ENCODE assay signal across 1 cellular context in the genomic region with DNA sequence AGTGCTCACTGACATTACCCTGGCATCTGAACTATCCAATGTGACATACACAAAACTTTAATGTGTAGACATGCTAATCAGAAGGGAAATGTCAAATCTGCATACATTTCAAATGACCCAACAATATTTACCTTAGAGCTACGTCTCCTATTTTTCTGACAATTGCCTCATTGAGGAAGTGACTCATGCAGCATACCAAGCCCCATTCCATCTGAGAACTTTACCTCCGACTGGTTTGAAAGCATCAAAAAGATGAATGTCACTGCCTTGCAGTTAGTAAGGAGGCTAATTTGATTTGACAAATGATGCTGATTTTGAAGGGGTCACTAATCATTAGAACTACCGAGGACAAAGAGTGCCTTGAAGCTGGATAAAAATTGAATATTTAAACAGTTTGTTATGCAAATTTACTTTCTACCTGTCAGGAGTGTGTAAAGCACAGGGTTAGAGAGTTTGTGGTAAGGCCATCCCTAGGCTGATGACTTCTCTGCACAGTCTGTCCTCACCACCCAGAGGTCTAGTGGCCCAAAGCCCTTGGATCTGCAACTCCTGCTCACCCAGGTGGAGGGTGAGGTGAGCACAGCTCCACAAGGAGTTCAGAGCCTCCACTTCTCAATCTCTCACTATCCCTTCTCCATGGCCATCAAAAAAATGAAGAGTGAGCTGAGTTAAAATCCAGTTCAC.
TF ChIP-seq lines count a peak whose summit lies in the region.

No MANE protein-coding gene starts in this region.

TF ChIP-seq in HepG2, 621 proteins besides CTCF, POLR2A, EP300 and RAD21 (continued from another document):
- TF ChIP-seq, protein P1, sequence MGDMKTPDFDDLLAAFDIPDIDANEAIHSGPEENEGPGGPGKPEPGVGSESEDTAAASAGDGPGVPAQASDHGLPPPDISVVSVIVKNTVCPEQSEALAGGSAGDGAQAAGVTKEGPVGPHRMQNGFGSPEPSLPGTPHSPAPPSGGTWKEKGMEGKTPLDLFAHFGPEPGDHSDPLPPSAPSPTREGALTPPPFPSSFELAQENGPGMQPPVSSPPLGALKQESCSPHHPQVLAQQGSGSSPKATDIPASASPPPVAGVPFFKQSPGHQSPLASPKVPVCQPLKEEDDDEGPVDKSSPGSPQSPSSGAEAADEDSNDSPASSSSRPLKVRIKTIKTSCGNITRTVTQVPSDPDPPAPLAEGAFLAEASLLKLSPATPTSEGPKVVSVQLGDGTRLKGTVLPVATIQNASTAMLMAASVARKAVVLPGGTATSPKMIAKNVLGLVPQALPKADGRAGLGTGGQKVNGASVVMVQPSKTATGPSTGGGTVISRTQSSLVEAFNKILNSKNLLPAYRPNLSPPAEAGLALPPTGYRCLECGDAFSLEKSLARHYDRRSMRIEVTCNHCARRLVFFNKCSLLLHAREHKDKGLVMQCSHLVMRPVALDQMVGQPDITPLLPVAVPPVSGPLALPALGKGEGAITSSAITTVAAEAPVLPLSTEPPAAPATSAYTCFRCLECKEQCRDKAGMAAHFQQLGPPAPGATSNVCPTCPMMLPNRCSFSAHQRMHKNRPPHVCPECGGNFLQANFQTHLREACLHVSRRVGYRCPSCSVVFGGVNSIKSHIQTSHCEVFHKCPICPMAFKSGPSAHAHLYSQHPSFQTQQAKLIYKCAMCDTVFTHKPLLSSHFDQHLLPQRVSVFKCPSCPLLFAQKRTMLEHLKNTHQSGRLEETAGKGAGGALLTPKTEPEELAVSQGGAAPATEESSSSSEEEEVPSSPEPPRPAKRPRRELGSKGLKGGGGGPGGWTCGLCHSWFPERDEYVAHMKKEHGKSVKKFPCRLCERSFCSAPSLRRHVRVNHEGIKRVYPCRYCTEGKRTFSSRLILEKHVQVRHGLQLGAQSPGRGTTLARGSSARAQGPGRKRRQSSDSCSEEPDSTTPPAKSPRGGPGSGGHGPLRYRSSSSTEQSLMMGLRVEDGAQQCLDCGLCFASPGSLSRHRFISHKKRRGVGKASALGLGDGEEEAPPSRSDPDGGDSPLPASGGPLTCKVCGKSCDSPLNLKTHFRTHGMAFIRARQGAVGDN (CRISPR knock-in tag; IDR thresholded peaks at IDR 0.05): no peak
- TF ChIP-seq SRSF9 (IDR thresholded peaks at IDR 0.05; ENCODE audit: borderline replicate concordance, insufficient read depth, low read depth, low read length, poor library complexity, severe bottlenecking) (no peak), ZNF761 (CRISPR knock-in tag; conservative IDR thresholded peaks at IDR 0.05) (no peak), MTERF4 (CRISPR knock-in tag; IDR thresholded peaks at IDR 0.05) (no peak), ZNF101 (CRISPR knock-in tag; IDR thresholded peaks at IDR 0.05; ENCODE audit: borderline replicate concordance, low read depth) (no peak), ARID2 (CRISPR knock-in tag; IDR thresholded peaks at IDR 0.05; ENCODE audit: borderline replicate concordance) (no peak), FOSL2 (CRISPR knock-in tag; IDR thresholded peaks at IDR 0.05) (peak; percentile 73; the same call in 1 of the 2 replicates), TEAD3 (CRISPR knock-in tag; optimal IDR thresholded peaks at IDR 0.05; ENCODE audit: borderline replicate concordance) (peak; percentile 10), POLR2AphosphoS2 (IDR thresholded peaks at IDR 0.05; ENCODE audit: low read depth, low read length) (no peak), SIX1 (CRISPR knock-in tag; IDR thresholded peaks at IDR 0.05; ENCODE audit: borderline replicate concordance) (no peak)
- TF ChIP-seq, protein P2, sequence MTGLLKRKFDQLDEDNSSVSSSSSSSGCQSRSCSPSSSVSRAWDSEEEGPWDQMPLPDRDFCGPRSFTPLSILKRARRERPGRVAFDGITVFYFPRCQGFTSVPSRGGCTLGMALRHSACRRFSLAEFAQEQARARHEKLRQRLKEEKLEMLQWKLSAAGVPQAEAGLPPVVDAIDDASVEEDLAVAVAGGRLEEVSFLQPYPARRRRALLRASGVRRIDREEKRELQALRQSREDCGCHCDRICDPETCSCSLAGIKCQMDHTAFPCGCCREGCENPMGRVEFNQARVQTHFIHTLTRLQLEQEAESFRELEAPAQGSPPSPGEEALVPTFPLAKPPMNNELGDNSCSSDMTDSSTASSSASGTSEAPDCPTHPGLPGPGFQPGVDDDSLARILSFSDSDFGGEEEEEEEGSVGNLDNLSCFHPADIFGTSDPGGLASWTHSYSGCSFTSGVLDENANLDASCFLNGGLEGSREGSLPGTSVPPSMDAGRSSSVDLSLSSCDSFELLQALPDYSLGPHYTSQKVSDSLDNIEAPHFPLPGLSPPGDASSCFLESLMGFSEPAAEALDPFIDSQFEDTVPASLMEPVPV (CRISPR knock-in tag; IDR thresholded peaks at IDR 0.05): no peak
